In genomic region chr20:5888051-5888450, GRCh38 we compare ENCODE assay signal across 13 cellular contexts. TPM values are rescaled to one million over a fixed set of nuclear protein-coding genes. Genes with fewer than 3 reads are reported as not detected.
"Had no signal": no experiment of that assay in that cellular context is flagged by ENCODE, and none has a peak within 500 bp of the region (broad histone marks: within the 10 kb centered on the region; RNA-seq: fewer than 3 reads in every experiment).

No MANE protein-coding gene starts in this region.

- DNase-seq: activated CD4-positive, alpha-beta memory T cell treated with anti-CD3 and anti-CD28 coated beads for 36 hours; activated gamma-delta T cell treated with Interleukin-2 at 50 U/mL for 16 hours; activated T-cell treated with anti-CD3 and anti-CD28 coated beads, Interleukin-2, amount 50 U/mL, for 72 hours; central memory CD4-positive, alpha-beta T cell; effector CD8-positive, alpha-beta T cell; mammary epithelial cell; natural killer cell; stimulated activated CD4-positive, alpha-beta T cell treated with anti-CD3 and anti-CD28 coated beads, Interleukin-15, amount 100 ng/mL, for 24 hours; T-helper 9 cell had no signal

- H3K27me3 ChIP-seq: gastroesophageal sphincter, hepatocyte had no signal

- H3K4me1 ChIP-seq: gastroesophageal sphincter, prostate gland had no signal

- H3K4me3 ChIP-seq: coronary artery, gastroesophageal sphincter, hepatocyte, prostate gland had no signal

- ATAC-seq: activated T-cell treated with anti-CD3 and anti-CD28 coated beads, Interleukin-2, amount 50 U/mL, for 72 hours; gastroesophageal sphincter; natural killer cell had no signal

- H3K36me3 ChIP-seq: gastroesophageal sphincter, prostate gland had no signal

- H3K9me3 ChIP-seq: gastroesophageal sphincter, prostate gland had no signal

- H3K27ac ChIP-seq: coronary artery, gastroesophageal sphincter, hepatocyte, prostate gland had no signal

RNA-seq across cellular contexts. Expression of gene CHGB, which starts 23.3 kb away (rescaled TPM):
- total RNA-seq: activated T-cell treated with anti-CD3 and anti-CD28 coated beads, Interleukin-2, amount 50 U/mL, for 72 hours; natural killer cell had no signal
